Comparison of ENCODE assay signal across 20 cellular contexts in genomic region chr17:18156976-18157280, GRCh38. TPM values are rescaled to one million over a fixed set of nuclear protein-coding genes. Genes with fewer than 3 reads are reported as not detected.
DNase-seq lines count a peak whose midpoint lies in the region; ATAC-seq, FAIRE-seq and TF ChIP-seq lines count a peak whose summit lies in the region.
"Had no signal": no experiment of that assay in that cellular context is flagged by ENCODE, and none has a peak within 500 bp of the region (broad histone marks: within the 10 kb centered on the region; RNA-seq: fewer than 3 reads in every experiment).

No MANE protein-coding gene starts in this region.

- BruUV-seq in K562 (replicated peaks; lab: Mats Ljungman, UMichigan) = no TSS peak

- no peak for TF ChIP-seq CTCF in Loucy (conservative IDR thresholded peaks at IDR 0.05; ENCODE audit: low read length)
- TF ChIP-seq CTCF in K562 (IDR thresholded peaks at IDR 0.05 in 2 of 3, conservative IDR thresholded peaks at IDR 0.05 in 1 of 3; ENCODE audit: insufficient read depth in 2 of 3, low read depth in 1 of 3, low read length in 3 of 3) = no peak
- TF ChIP-seq CTCF in neutrophil (IDR thresholded peaks at IDR 0.05) = no peak

- no peak for ATAC-seq in K562
- ATAC-seq: CD8-positive, alpha-beta T cell had no signal

- H3K4me2 ChIP-seq in Loucy (ENCODE audit: low read depth, low read length, poor library complexity, severe bottlenecking) = no peak overlapping the region
- H3K4me2 ChIP-seq in K562 (ENCODE audit: insufficient read depth, low read length) = no peak overlapping the region

- peak overlapping the region; percentile 8; the same call in 1 of the 2 replicates for H2AFZ ChIP-seq in Loucy (ENCODE audit: low read length)
- 0 out of 2 replicates have a peak overlapping the region, but pooled peaks have one; percentile 31 for H2AFZ ChIP-seq in K562 (ENCODE audit: low read depth, low read length)

- H3K4me1 ChIP-seq in Loucy (ENCODE audit: insufficient read depth, low read length, poor library complexity, severe bottlenecking) (no peaks in the 10 kb centered on the region), K562 (replicated peaks in 1 of 2; ENCODE audit: control insufficient read depth in 2 of 2, insufficient read depth in 2 of 2, low read length in 2 of 2) (peaks cover 27 to 52% of the 10 kb centered on the region in 2 experiments; a peak in 4 of 5 replicates), neutrophil (ENCODE audit: control insufficient read depth in 1 of 2, insufficient read depth in 1 of 2, low read depth in 1 of 2, low read length in 1 of 2) (peaks cover 17 to 29% of the 10 kb centered on the region in 2 experiments)

- intact Hi-C loops in K562 (cut with micrococcal nuclease) = no loop called here

- H3K9me2 ChIP-seq in Loucy (replicated peaks; ENCODE audit: low read depth, low read length) = no peaks in the 10 kb centered on the region

- H3K9ac ChIP-seq in Loucy (ENCODE audit: low read depth, low read length, poor library complexity, severe bottlenecking) (no peak overlapping the region), K562 (ENCODE audit: insufficient read depth in 1 of 2, low read depth in 2 of 2, low read length in 2 of 2) (peak overlapping the region in 1 of 2 experiments; percentile 28; a peak in 1 of 4 replicates)

- WGBS in K562 (ENCODE audit: insufficient coverage, low coverage, missing lambda C conversion rate) = 91% methylated on average over 6 of the region's 10 CpGs

- TF ChIP-seq RAD21 in K562 (CRISPR knock-in tag; conservative IDR thresholded peaks at IDR 0.05 in 1 of 2, IDR thresholded peaks at IDR 0.05 in 1 of 2) = no peak

- H3K4me3 ChIP-seq in Loucy (ENCODE audit: low read length, poor library complexity, severe bottlenecking) = no peak overlapping the region
- H3K4me3 ChIP-seq in K562 = no peak overlapping the region
- H3K4me3 ChIP-seq in neutrophil (ENCODE audit: low read depth in 1 of 2, low read length in 1 of 2) = no peak overlapping the region

- DNase-seq in K562 (ENCODE audit: extremely low read depth in 1 of 4, low spot score in 3 of 4) = no peak
- DNase-seq in NCI-H1436 treated with DMSO at 0.1 percent for 48 hours (lab: John Stamatoyannopoulos, UW) = no peak
- no peak for DNase-seq in HuH-7.5 (ENCODE audit: low spot score)
- DNase-seq in activated CD4-positive, alpha-beta T cell treated with anti-CD3 and anti-CD28 coated beads, Interleukin-2, amount 50 U/mL, for 1 hour = no peak
- DNase-seq in medulla oblongata (ENCODE audit: extremely low spot score) = no peak
- DNase-seq: C1 segment of cervical spinal cord; CD8-positive, alpha-beta T cell; DMS153; MM.1S; NCI-H1048; NCI-H1417 treated with DMSO at 0.1 percent for 48 hours; NCI-H187 treated with DMSO at 0.1 percent for 48 hours; NCI-H2107; NCI-H446 treated with DMSO at 0.1 percent for 48 hours; NCI-H526 treated with DMSO at 0.1 percent for 48 hours; Right ventricle myocardium superior had no signal

- no peaks in the 10 kb centered on the region for H3K9me3 ChIP-seq in Loucy (ENCODE audit: insufficient read depth, low read depth, low read length)
- H3K9me3 ChIP-seq in K562 (replicated peaks; ENCODE audit: control insufficient read depth, insufficient read depth, low read depth, low read length) = no peaks in the 10 kb centered on the region
- H3K9me3 ChIP-seq in neutrophil = no peaks in the 10 kb centered on the region

- no peak for FAIRE-seq in K562 (lab: Jason Lieb, UNC)

- H3K36me3 ChIP-seq in Loucy (ENCODE audit: insufficient read depth, low read length) (no peaks in the 10 kb centered on the region), K562 (ENCODE audit: control insufficient read depth, insufficient read depth, low read length) (no peaks in the 10 kb centered on the region), neutrophil (no peaks in the 10 kb centered on the region)

- POLR2A ChIA-PET in K562 (lab: Yijun Ruan, JAX) = no interaction called here

- in situ Hi-C loops in K562 (cut with MboI) = no loop called here

- H3K27me3 ChIP-seq in Loucy (ENCODE audit: insufficient read depth, low read length, poor library complexity, severe bottlenecking) (no peaks in the 10 kb centered on the region), K562 (ENCODE audit: control insufficient read depth in 2 of 2, insufficient read depth in 2 of 2, low read length in 2 of 2) (no peaks in the 10 kb centered on the region), neutrophil (no peaks in the 10 kb centered on the region)

- H3K27ac ChIP-seq in K562 (ENCODE audit: extremely low read depth, low read depth, low read length) = no peak overlapping the region
- H3K27ac ChIP-seq in neutrophil = peak overlapping the region; percentile 47

- no peak for TF ChIP-seq EP300 in K562 (IDR thresholded peaks at IDR 0.05; ENCODE audit: low read length)

- no peaks in the 10 kb centered on the region for H3K9me1 ChIP-seq in K562 (ENCODE audit: control insufficient read depth, insufficient read depth, low read length)

- CTCF ChIA-PET in K562 (lab: Yijun Ruan, JAX; ENCODE audit: low intra/inter-chr PET ratio) = no interaction called here

- H3K79me2 ChIP-seq in Loucy (ENCODE audit: insufficient read depth, low read length) (no peaks in the 10 kb centered on the region), K562 (ENCODE audit: control insufficient read depth, insufficient read depth, low read length) (no peaks in the 10 kb centered on the region)

- TF ChIP-seq POLR2A in K562 (conservative IDR thresholded peaks at IDR 0.05) = no peak

- H3F3A ChIP-seq in Loucy (ENCODE audit: low read depth) = no peaks in the 10 kb centered on the region

- no peaks in the 10 kb centered on the region for H4K20me1 ChIP-seq in Loucy (ENCODE audit: insufficient read depth, low read length, poor library complexity, severe bottlenecking)
- no peaks in the 10 kb centered on the region; the same call in 1 of the 2 replicates for H4K20me1 ChIP-seq in K562 (replicated peaks; ENCODE audit: control insufficient read depth, insufficient read depth, low read length)

TF ChIP-seq in K562, 482 proteins besides CTCF, POLR2A, EP300 and RAD21:
- no peak for TF ChIP-seq CHD2 (IDR thresholded peaks at IDR 0.05; ENCODE audit: low read depth, low read length)

RNA-seq across cellular contexts. Expression of gene ALKBH5, which starts 26.7 kb away (rescaled TPM):
- total RNA-seq in K562 (2011; cell fraction: chromatin; rRNA removed; ENCODE audit: low replicate concordance) = 13.7 and 27.0 TPM in 2 replicates
- 25.8 and 27.0 TPM in 2 replicates for total RNA-seq in K562 (2011; cell fraction: nucleolus; rRNA removed)
- total RNA-seq in K562 (2011; cell fraction: nucleoplasm; rRNA removed) = 21.0 and 29.0 TPM in 2 replicates
- 49.2 and 63.0 TPM in 2 replicates for total RNA-seq in K562 (2014; rRNA removed)
- 34.6 and 37.5 TPM in 2 replicates for total RNA-seq in K562 (2014; rRNA removed; fragmentation: Illumina TruSeq; extraction: Trizol)
- total RNA-seq in K562 (2015; rRNA removed; fragmentation: Illumina TruSeq; extraction: Trizol) = 46.6 and 47.4 TPM in 2 replicates
- total RNA-seq in K562 (2021) = 70.0 and 73.8 TPM in 2 replicates
- polyA plus RNA-seq in K562 (2011; rRNA removed) = 51.7 and 52.6 TPM in 2 replicates
- 72.8 and 75.5 TPM in 2 replicates for polyA plus RNA-seq in K562 (2011; cell fraction: cytosol; rRNA removed)
- polyA plus RNA-seq in K562 (2011; cell fraction: nucleus; rRNA removed) = 25.7 and 27.6 TPM in 2 replicates
- polyA plus RNA-seq in K562 (2012) = 30.7 and 36.5 TPM in 2 replicates
- 47.2 and 52.2 TPM in 2 replicates for polyA plus RNA-seq in K562 (2014; fragmentation: Illumina TruSeq; extraction: Trizol)
- 10 to 100 TPM; 11.4 to 18.0 TPM for polyA plus RNA-seq in K562 (2014; fragmentation: Nextera tagmentation; extraction: Ambion mirVana)
- 38.4 and 48.0 TPM in 2 replicates for polyA plus RNA-seq in K562 (2014; rRNA removed)
- 59.1 and 79.4 TPM in 2 replicates for polyA minus RNA-seq in K562 (2011; rRNA and poly(A)+ RNA removed)
- polyA minus RNA-seq in K562 (2011; cell fraction: cytosol; rRNA and poly(A)+ RNA removed) = 74.9 and 81.0 TPM in 2 replicates
- polyA minus RNA-seq in K562 (2011; cell fraction: nucleus; rRNA and poly(A)+ RNA removed) = 12.4 and 19.2 TPM in 2 replicates

RNA-seq across cellular contexts. Expression of gene MYO15A, which starts 48.4 kb away (rescaled TPM):
- total RNA-seq in K562 (2011; cell fraction: chromatin; rRNA removed; ENCODE audit: low replicate concordance) = 2.5 and 4.5 TPM in 2 replicates
- total RNA-seq in K562 (2011; cell fraction: nucleolus; rRNA removed) = 3.2 TPM in 2 replicates
- 1.9 and 2.8 TPM in 2 replicates for total RNA-seq in K562 (2011; cell fraction: nucleoplasm; rRNA removed)
- 0.04 and 0.05 TPM in 2 replicates for total RNA-seq in K562 (2014; rRNA removed)
- 0.10 and 0.11 TPM in 2 replicates for total RNA-seq in K562 (2014; rRNA removed; fragmentation: Illumina TruSeq; extraction: Trizol)
- 0.07 TPM in 1 of 2 replicates, not detected in the other for total RNA-seq in K562 (2015; rRNA removed; fragmentation: Illumina TruSeq; extraction: Trizol)
- 0.18 and 0.47 TPM in 2 replicates for total RNA-seq in K562 (2021)
- 0.88 and 1.1 TPM in 2 replicates for polyA plus RNA-seq in K562 (2011; rRNA removed)
- 0.91 and 1.2 TPM in 2 replicates for polyA plus RNA-seq in K562 (2011; cell fraction: cytosol; rRNA removed)
- 4.6 and 6.4 TPM in 2 replicates for polyA plus RNA-seq in K562 (2011; cell fraction: nucleus; rRNA removed)
- polyA plus RNA-seq in K562 (2012) = 0.36 and 0.96 TPM in 2 replicates
- 0.39 and 0.40 TPM in 2 replicates for polyA plus RNA-seq in K562 (2014; fragmentation: Illumina TruSeq; extraction: Trizol)
- under 1 TPM in 1 of 2 experiments, not detected in 1; 0.11 TPM for polyA plus RNA-seq in K562 (2014; fragmentation: Nextera tagmentation; extraction: Ambion mirVana)
- 0.19 and 1.1 TPM in 2 replicates for polyA plus RNA-seq in K562 (2014; rRNA removed)
- polyA minus RNA-seq in K562 (2011; rRNA and poly(A)+ RNA removed) = 0.27 and 0.32 TPM in 2 replicates
- 0.46 and 0.67 TPM in 2 replicates for polyA minus RNA-seq in K562 (2011; cell fraction: cytosol; rRNA and poly(A)+ RNA removed)
- 0.89 and 1.2 TPM in 2 replicates for polyA minus RNA-seq in K562 (2011; cell fraction: nucleus; rRNA and poly(A)+ RNA removed)
- total RNA-seq: G401, LHCN-M2 had no signal
